Comparison of ENCODE assay signal across 8 cellular contexts in genomic region chr20:58447733-58448391, GRCh38. TPM values are rescaled to one million over a fixed set of nuclear protein-coding genes. Genes with fewer than 3 reads are reported as not detected.
A peak's percentile ranks its signal among the peaks of the same experiment; 100 is the strongest.
DNase-seq lines count a peak whose midpoint lies in the region; ATAC-seq and TF ChIP-seq lines count a peak whose summit lies in the region.

No MANE protein-coding gene starts in this region.

- H3K23ac ChIP-seq in mesendoderm (ENCODE audit: low read length) = no peak overlapping the region

- TF ChIP-seq CTCF in WERI-Rb-1 (IDR thresholded peaks at IDR 0.05; ENCODE audit: low read depth, low read length) = peak; percentile 67
- peak in 52 of 56 donors; percentile 17 to 67 (median 51) for TF ChIP-seq CTCF in dorsolateral prefrontal cortex (IDR thresholded peaks at IDR 0.05 in 54 of 56, conservative IDR thresholded peaks at IDR 0.05 in 2 of 56; ENCODE audit: low read depth in 1 of 56, partially characterized antibody in 56 of 56)
- no peak for TF ChIP-seq CTCF in omental fat pad (IDR thresholded peaks at IDR 0.05)

- H4K5ac ChIP-seq in mesendoderm (ENCODE audit: low read length) = no peak overlapping the region

- ATAC-seq in omental fat pad (ENCODE audit: low FRiP score) = no peak

- H3K4ac ChIP-seq in mesendoderm (ENCODE audit: low read depth, low read length) = no peak overlapping the region

- peak overlapping the region; percentile 22 for H3K56ac ChIP-seq in mesendoderm (ENCODE audit: low read length)

- H3K9me3 ChIP-seq in WERI-Rb-1 (ENCODE audit: severe bottlenecking) = no peaks in the 10 kb centered on the region

- H3K27ac ChIP-seq in WERI-Rb-1 (no peak overlapping the region), dorsolateral prefrontal cortex (no peak overlapping the region), mesendoderm (ENCODE audit: low read depth, low read length) (peak overlapping the region; percentile 53)

- no peak overlapping the region for H3K4me3 ChIP-seq in WERI-Rb-1 (ENCODE audit: low read depth, low read length)
- no peak overlapping the region for H3K4me3 ChIP-seq in dorsolateral prefrontal cortex
- no peak overlapping the region for H3K4me3 ChIP-seq in mesendoderm (ENCODE audit: low read length)

- H2AK5ac ChIP-seq in mesendoderm (ENCODE audit: low read length) = no peak overlapping the region

- intact Hi-C loops in dorsolateral prefrontal cortex (cut with DNase I) = loop anchor here (2.0 to 10.0 kb wide), 4 partner anchors 41 to 213 kb away; no protein-coding TSS in a partner anchor

- WGBS in mesendoderm (ENCODE audit: extremely low coverage, insufficient coverage, low lambda C conversion rate) = no CpG with 5 or more reads among the region's 7 CpGs

- no peak overlapping the region for H3K9ac ChIP-seq in mesendoderm (ENCODE audit: low read length)

- H4K8ac ChIP-seq in mesendoderm (ENCODE audit: low read depth, low read length) = no peak overlapping the region

- H3K18ac ChIP-seq in mesendoderm (ENCODE audit: low read length) = no peak overlapping the region

- H3K79me2 ChIP-seq in mesendoderm (ENCODE audit: control insufficient read depth, insufficient read depth, low read length) = no peaks in the 10 kb centered on the region

- peaks cover 28% of the 10 kb centered on the region for H3K36me3 ChIP-seq in WERI-Rb-1
- H3K36me3 ChIP-seq in mesendoderm (ENCODE audit: control insufficient read depth, insufficient read depth, low read length) = no peaks in the 10 kb centered on the region

- no peak overlapping the region for H2BK5ac ChIP-seq in mesendoderm (ENCODE audit: low read length)

- H3K79me1 ChIP-seq in mesendoderm (ENCODE audit: low read length) = peaks cover under 1% of the 10 kb centered on the region

- H3K27me3 ChIP-seq in WERI-Rb-1 (ENCODE audit: insufficient read depth, low read depth, severe bottlenecking) = no peaks in the 10 kb centered on the region
- no peaks in the 10 kb centered on the region for H3K27me3 ChIP-seq in dorsolateral prefrontal cortex
- H3K27me3 ChIP-seq in mesendoderm (ENCODE audit: insufficient read depth, low read length, poor library complexity) = no peaks in the 10 kb centered on the region

- H2BK120ac ChIP-seq in mesendoderm (ENCODE audit: low read depth, low read length) = no peak overlapping the region

- H3K4me2 ChIP-seq in mesendoderm (ENCODE audit: low read length) = no peak overlapping the region

- peak; percentile 21 for DNase-seq in activated CD4-positive, CD25-positive, alpha-beta regulatory T cell treated with anti-CD3 and anti-CD28 coated beads, Interleukin-2, amount 50 U/mL, for 16 hours (ENCODE audit: low read depth, low spot score)
- no peak for DNase-seq in activated CD4-positive, CD25-positive, alpha-beta regulatory T cell treated with anti-CD3 and anti-CD28 coated beads, Interleukin-2, amount 50 U/mL, for 72 hours
- peak; percentile 11 for DNase-seq in MV-4-11 (lab: John Stamatoyannopoulos, UW)
- DNase-seq in WERI-Rb-1 = peak; percentile 66
- DNase-seq in dorsolateral prefrontal cortex = no peak
- DNase-seq in mesendoderm = peak; percentile 82
- DNase-seq in superior temporal gyrus (ENCODE audit: extremely low spot score) = peak; percentile 48
- no peak for DNase-seq in omental fat pad (ENCODE audit: low spot score)

- H2BK15ac ChIP-seq in mesendoderm (replicated peaks; ENCODE audit: low read depth) = no peak overlapping the region

- H3K4me1 ChIP-seq in mesendoderm (ENCODE audit: control insufficient read depth, low read depth, low read length) = peaks cover 10% of the 10 kb centered on the region

RNA-seq across cellular contexts. Expression of gene VAPB, which starts 58.8 kb away (rescaled TPM):
- total RNA-seq in dorsolateral prefrontal cortex (100 to 1,000 TPM in 45 of 120 experiments, 10 to 100 TPM in 75; 59.1 to 124 (median 96.7) TPM), omental fat pad (10 to 100 TPM; 21.4 to 26.8 (median 23.6) TPM)
- 36.0 TPM for polyA plus RNA-seq in mesendoderm (2013, experiment 1 of 2)
- 35.9 TPM for polyA plus RNA-seq in mesendoderm (2013, experiment 2 of 2)

Comparison
In these comparisons a context has a peak if more than half of its experiments do, and no peak if none do; other contexts are left out.
1. DNase-seq: peak in activated CD4-positive, CD25-positive, alpha-beta regulatory T cell treated with anti-CD3 and anti-CD28 coated beads, Interleukin-2, amount 50 U/mL, for 16 hours (single experiment), MV-4-11 (single experiment), WERI-Rb-1 (single experiment), mesendoderm (single experiment) and superior temporal gyrus (single experiment); none in activated CD4-positive, CD25-positive, alpha-beta regulatory T cell treated with anti-CD3 and anti-CD28 coated beads, Interleukin-2, amount 50 U/mL, for 72 hours (single experiment), dorsolateral prefrontal cortex (0 of 10) and omental fat pad (single experiment).
2. CTCF ChIP-seq: peak in WERI-Rb-1 (single experiment) and dorsolateral prefrontal cortex (52 of 56); none in omental fat pad (0 of 3).